1 cellular context compared by ENCODE assay signal in the genomic region with DNA sequence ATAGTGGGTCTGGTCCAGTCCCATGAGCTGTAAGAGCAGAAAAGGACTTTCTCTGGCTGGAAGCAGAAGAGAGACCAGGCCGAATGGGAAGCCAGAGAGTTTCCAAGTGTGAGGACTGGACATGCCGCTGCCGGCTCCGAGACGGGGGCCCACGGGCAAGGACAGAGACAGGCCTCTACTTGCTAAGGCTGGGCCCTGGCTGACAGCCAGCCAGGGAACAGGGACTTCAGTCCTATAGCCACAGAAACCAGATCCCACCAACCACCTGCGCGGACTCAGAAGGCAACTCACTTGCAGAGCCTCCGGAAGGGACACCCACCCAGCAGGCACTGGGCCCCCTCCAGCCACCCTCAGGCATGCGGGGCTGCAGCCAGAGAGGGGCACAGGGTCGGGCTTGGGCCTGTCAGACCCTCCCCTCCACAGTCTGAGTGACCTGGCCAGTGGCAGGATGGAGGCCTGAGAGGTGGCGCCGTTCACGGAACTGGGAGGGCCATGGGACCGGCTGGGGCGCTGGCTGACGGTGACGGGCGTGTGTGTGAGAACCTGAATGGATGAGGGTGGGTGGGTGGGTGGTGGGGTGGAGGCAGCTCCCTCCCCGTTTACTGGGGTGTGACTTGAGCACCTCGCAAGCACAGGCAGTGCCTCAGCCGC.
TF ChIP-seq lines count a peak whose summit lies in the region.

No MANE protein-coding gene starts in this region.

TF ChIP-seq in HepG2, 621 proteins besides CTCF, POLR2A, EP300 and RAD21 (continued from another document):
- TF ChIP-seq, protein P1, sequence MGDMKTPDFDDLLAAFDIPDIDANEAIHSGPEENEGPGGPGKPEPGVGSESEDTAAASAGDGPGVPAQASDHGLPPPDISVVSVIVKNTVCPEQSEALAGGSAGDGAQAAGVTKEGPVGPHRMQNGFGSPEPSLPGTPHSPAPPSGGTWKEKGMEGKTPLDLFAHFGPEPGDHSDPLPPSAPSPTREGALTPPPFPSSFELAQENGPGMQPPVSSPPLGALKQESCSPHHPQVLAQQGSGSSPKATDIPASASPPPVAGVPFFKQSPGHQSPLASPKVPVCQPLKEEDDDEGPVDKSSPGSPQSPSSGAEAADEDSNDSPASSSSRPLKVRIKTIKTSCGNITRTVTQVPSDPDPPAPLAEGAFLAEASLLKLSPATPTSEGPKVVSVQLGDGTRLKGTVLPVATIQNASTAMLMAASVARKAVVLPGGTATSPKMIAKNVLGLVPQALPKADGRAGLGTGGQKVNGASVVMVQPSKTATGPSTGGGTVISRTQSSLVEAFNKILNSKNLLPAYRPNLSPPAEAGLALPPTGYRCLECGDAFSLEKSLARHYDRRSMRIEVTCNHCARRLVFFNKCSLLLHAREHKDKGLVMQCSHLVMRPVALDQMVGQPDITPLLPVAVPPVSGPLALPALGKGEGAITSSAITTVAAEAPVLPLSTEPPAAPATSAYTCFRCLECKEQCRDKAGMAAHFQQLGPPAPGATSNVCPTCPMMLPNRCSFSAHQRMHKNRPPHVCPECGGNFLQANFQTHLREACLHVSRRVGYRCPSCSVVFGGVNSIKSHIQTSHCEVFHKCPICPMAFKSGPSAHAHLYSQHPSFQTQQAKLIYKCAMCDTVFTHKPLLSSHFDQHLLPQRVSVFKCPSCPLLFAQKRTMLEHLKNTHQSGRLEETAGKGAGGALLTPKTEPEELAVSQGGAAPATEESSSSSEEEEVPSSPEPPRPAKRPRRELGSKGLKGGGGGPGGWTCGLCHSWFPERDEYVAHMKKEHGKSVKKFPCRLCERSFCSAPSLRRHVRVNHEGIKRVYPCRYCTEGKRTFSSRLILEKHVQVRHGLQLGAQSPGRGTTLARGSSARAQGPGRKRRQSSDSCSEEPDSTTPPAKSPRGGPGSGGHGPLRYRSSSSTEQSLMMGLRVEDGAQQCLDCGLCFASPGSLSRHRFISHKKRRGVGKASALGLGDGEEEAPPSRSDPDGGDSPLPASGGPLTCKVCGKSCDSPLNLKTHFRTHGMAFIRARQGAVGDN (CRISPR knock-in tag; IDR thresholded peaks at IDR 0.05): peak; percentile 55
- no peak for TF ChIP-seq ZNF761 (CRISPR knock-in tag; conservative IDR thresholded peaks at IDR 0.05)
- TF ChIP-seq FLYWCH1 (CRISPR knock-in tag; IDR thresholded peaks at IDR 0.05): no peak
- no peak for TF ChIP-seq ZFP36 (IDR thresholded peaks at IDR 0.05; ENCODE audit: borderline replicate concordance, low read depth, low read length, partially characterized antibody)
- no peak for TF ChIP-seq ZKSCAN8 (CRISPR knock-in tag; IDR thresholded peaks at IDR 0.05; ENCODE audit: borderline replicate concordance)
- TF ChIP-seq RXRA (CRISPR knock-in tag; IDR thresholded peaks at IDR 0.05): no peak
- no peak for TF ChIP-seq CBX2 (IDR thresholded peaks at IDR 0.05; ENCODE audit: low read depth, low read length)
- no peak for TF ChIP-seq CBX2 (CRISPR knock-in tag; IDR thresholded peaks at IDR 0.05; ENCODE audit: low read depth)
- TF ChIP-seq, protein P2, sequence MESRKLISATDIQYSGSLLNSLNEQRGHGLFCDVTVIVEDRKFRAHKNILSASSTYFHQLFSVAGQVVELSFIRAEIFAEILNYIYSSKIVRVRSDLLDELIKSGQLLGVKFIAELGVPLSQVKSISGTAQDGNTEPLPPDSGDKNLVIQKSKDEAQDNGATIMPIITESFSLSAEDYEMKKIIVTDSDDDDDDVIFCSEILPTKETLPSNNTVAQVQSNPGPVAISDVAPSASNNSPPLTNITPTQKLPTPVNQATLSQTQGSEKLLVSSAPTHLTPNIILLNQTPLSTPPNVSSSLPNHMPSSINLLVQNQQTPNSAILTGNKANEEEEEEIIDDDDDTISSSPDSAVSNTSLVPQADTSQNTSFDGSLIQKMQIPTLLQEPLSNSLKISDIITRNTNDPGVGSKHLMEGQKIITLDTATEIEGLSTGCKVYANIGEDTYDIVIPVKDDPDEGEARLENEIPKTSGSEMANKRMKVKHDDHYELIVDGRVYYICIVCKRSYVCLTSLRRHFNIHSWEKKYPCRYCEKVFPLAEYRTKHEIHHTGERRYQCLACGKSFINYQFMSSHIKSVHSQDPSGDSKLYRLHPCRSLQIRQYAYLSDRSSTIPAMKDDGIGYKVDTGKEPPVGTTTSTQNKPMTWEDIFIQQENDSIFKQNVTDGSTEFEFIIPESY (CRISPR knock-in tag; IDR thresholded peaks at IDR 0.05): peak; percentile 60; the same call in 1 of the 2 replicates
- TF ChIP-seq MTF2 (CRISPR knock-in tag; IDR thresholded peaks at IDR 0.05; ENCODE audit: borderline replicate concordance): no peak
- no peak for TF ChIP-seq MYNN (CRISPR knock-in tag; IDR thresholded peaks at IDR 0.05; ENCODE audit: low read depth)
- TF ChIP-seq NR1H2 (CRISPR knock-in tag; IDR thresholded peaks at IDR 0.05; ENCODE audit: borderline replicate concordance, low read depth): no peak
- TF ChIP-seq, protein P3, sequence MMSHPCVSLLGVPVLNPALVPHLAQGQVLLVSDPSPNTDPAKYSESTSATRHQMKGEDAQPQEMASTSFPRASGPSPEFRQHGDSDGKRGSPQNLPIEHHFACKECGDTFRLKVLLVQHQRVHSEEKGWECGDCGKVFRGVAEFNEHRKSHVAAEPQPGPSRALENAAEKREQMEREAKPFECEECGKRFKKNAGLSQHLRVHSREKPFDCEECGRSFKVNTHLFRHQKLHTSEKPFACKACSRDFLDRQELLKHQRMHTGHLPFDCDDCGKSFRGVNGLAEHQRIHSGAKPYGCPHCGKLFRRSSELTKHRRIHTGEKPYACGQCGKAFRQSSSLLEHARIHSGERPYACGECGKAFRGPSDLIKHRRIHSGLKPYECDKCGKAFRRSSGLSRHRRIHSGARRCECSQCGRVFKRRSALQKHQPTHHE (CRISPR knock-in tag; IDR thresholded peaks at IDR 0.05; ENCODE audit: borderline replicate concordance): no peak
- no peak for TF ChIP-seq PPARG (CRISPR knock-in tag; conservative IDR thresholded peaks at IDR 0.05)
- TF ChIP-seq KLF13 (CRISPR knock-in tag; IDR thresholded peaks at IDR 0.05): no peak
- TF ChIP-seq CHCHD3 (CRISPR knock-in tag; IDR thresholded peaks at IDR 0.05): no peak
- no peak for TF ChIP-seq PHF5A (CRISPR knock-in tag; IDR thresholded peaks at IDR 0.05; ENCODE audit: low read depth, unreplicated experiment)
- 0 out of 2 replicates have a peak, but pooled peaks have one; percentile 9 for TF ChIP-seq GABPA (IDR thresholded peaks at IDR 0.05; ENCODE audit: low read depth, low read length)
- no peak for TF ChIP-seq GABPA (CRISPR knock-in tag; IDR thresholded peaks at IDR 0.05; ENCODE audit: low read depth)
- no peak for TF ChIP-seq TAF1 (CRISPR knock-in tag; IDR thresholded peaks at IDR 0.05)
- no peak for TF ChIP-seq RXRB (CRISPR knock-in tag; IDR thresholded peaks at IDR 0.05; ENCODE audit: borderline replicate concordance)
